In genomic region chr2:23249348-23249747, GRCh38 we compare ENCODE assay signal across 17 cellular contexts.
A peak's percentile ranks its signal among the peaks of the same experiment; 100 is the strongest.
DNase-seq lines count a peak whose midpoint lies in the region; ATAC-seq and TF ChIP-seq lines count a peak whose summit lies in the region.
"Had no signal": no experiment of that assay in that cellular context is flagged by ENCODE, and none has a peak within 500 bp of the region (broad histone marks: within the 10 kb centered on the region; RNA-seq: fewer than 3 reads in every experiment).

No MANE protein-coding gene starts in this region.

- in situ Hi-C loops in GM13976 (cut with MboI; ENCODE audit: low sequenced_read_pairs, unreplicated experiment) = no loop called here

- H3K9me3 ChIP-seq in MG63 = no peaks in the 10 kb centered on the region
- no peaks in the 10 kb centered on the region for H3K9me3 ChIP-seq in testis
- H3K9me3 ChIP-seq: esophagus muscularis mucosa had no signal

- intact Hi-C loops in testis (cut with DNase I; ENCODE audit: low total_unique reads) = no loop called here

- ATAC-seq in HG03520 (IDR thresholded peaks at IDR 0.05; ENCODE audit: unreplicated experiment) = no peak
- ATAC-seq: activated T-cell treated with anti-CD3 and anti-CD28 coated beads, Interleukin-2, amount 50 U/mL, for 72 hours had no signal

- 53 to 65% methylated on average over 5 of the region's 5 CpGs for WGBS in testis, 2 donors

- no peak for TF ChIP-seq POLR2A in testis (IDR thresholded peaks at IDR 0.05)

- no peak overlapping the region for H3K4me3 ChIP-seq in MG63
- H3K4me3 ChIP-seq in fibroblast of the aortic adventitia (ENCODE audit: low read depth, low read length) = no peak overlapping the region
- no peak overlapping the region for H3K4me3 ChIP-seq in testis
- H3K4me3 ChIP-seq: esophagus muscularis mucosa had no signal

- H3K27me3 ChIP-seq in MG63 (no peaks in the 10 kb centered on the region), testis (no peaks in the 10 kb centered on the region)
- H3K27me3 ChIP-seq: esophagus muscularis mucosa had no signal

- no peaks in the 10 kb centered on the region for H3K4me1 ChIP-seq in testis
- H3K4me1 ChIP-seq: parathyroid adenoma had no signal

- no peak overlapping the region for H3K27ac ChIP-seq in testis
- H3K27ac ChIP-seq: esophagus muscularis mucosa, parathyroid adenoma had no signal

- TF ChIP-seq CTCF in fibroblast of the aortic adventitia (IDR thresholded peaks at IDR 0.05; ENCODE audit: insufficient read depth, low read length) = no peak
- no peak for TF ChIP-seq CTCF in testis (IDR thresholded peaks at IDR 0.05)
- no peak for TF ChIP-seq CTCF in GM13976 (IDR thresholded peaks at IDR 0.05; ENCODE audit: borderline replicate concordance, control extremely low read depth, extremely low read depth, insufficient read depth, missing control alignments)

- no peaks in the 10 kb centered on the region for H3K36me3 ChIP-seq in MG63
- H3K36me3 ChIP-seq in testis (ENCODE audit: low read depth, missing control alignments) = no peaks in the 10 kb centered on the region
- H3K36me3 ChIP-seq: esophagus muscularis mucosa had no signal

- DNase-seq in MG63 (peak; percentile 95), fibroblast of the aortic adventitia (ENCODE audit: low read depth) (peak; percentile 54), mesenteric fat pad (ENCODE audit: low spot score) (peak; percentile 72), testis (peak; percentile 16), kidney tubule cell (ENCODE audit: low spot score) (no peak), GM13976 (ENCODE audit: low spot score) (no peak)
- no peak for DNase-seq in activated CD8-positive, alpha-beta memory T cell treated with anti-CD3 and anti-CD28 coated beads for 24 hours
- DNase-seq: activated CD4-positive, alpha-beta T cell treated with anti-CD3 and anti-CD28 coated beads, Interleukin-2, amount 50 U/mL, for 48 hours; activated T-cell treated with anti-CD3 and anti-CD28 coated beads, Interleukin-2, amount 50 U/mL, for 72 hours; NCI-H1436 treated with DMSO at 0.1 percent for 48 hours; NCI-H226; RPMI8226; stimulated activated CD4-positive, alpha-beta T cell treated with anti-CD3 and anti-CD28 coated beads, Interleukin-15, amount 100 ng/mL, for 24 hours; stimulated activated naive CD4-positive, alpha-beta T cell treated with Interleukin-2 at 50 U/mL for 16 hours had no signal

Comparison
In these comparisons a context has a peak if more than half of its experiments do, and no peak if none do; other contexts are left out.
1. DNase-seq: peak in MG63 (single experiment), fibroblast of the aortic adventitia (single experiment), mesenteric fat pad (single experiment) and testis (single experiment); none in activated CD8-positive, alpha-beta memory T cell treated with anti-CD3 and anti-CD28 coated beads for 24 hours (single experiment), kidney tubule cell (single experiment) and GM13976 (single experiment).